ENCODE assay signal across 8 cellular contexts in genomic region chr3:185537369-185537970, GRCh38. TPM values are rescaled to one million over a fixed set of nuclear protein-coding genes. Genes with fewer than 3 reads are reported as not detected.
DNase-seq lines count a peak whose midpoint lies in the region; ATAC-seq, FAIRE-seq and TF ChIP-seq lines count a peak whose summit lies in the region.

No MANE protein-coding gene starts in this region.

- peak; percentile 35; the same call in 1 of the 2 replicates for TF ChIP-seq POLR2A in GM12878 (IDR thresholded peaks at IDR 0.05; ENCODE audit: low read depth, low read length)

- no peak overlapping the region; the same call in 1 of the 2 replicates for H3K4me3 ChIP-seq in GM12878
- no peak overlapping the region for H3K4me3 ChIP-seq in lower lobe of right lung
- no peak overlapping the region for H3K4me3 ChIP-seq in aorta (ENCODE audit: low read length in 2 of 2)
- H3K4me3 ChIP-seq in BE2C (ENCODE audit: low read depth, low read length), result no peak overlapping the region

- SMC1A ChIA-PET in GM12878 (lab: Charles Lee; ENCODE audit: uncharacterized antibody, unreplicated experiment), result interaction anchor here (1.2 to 2.3 kb wide), 2 partner anchors 21 to 22 kb away, joined by 6 to 8 read pairs; no protein-coding TSS in a partner anchor

- whole genome bisulfite sequencing in GM12878 (ENCODE audit: insufficient coverage, insufficient replicate concordance, low lambda C conversion rate, missing lambda C conversion rate), result 1% methylated on average over 9 of the region's 9 CpGs
- 62 to 67% methylated on average over 9 of the region's 9 CpGs for WGBS in aorta, 2 donors

- H4K20me1 ChIP-seq in GM12878 (ENCODE audit: control insufficient read depth, insufficient read depth), result no peaks in the 10 kb centered on the region

- TF ChIP-seq RAD21 in GM12878 (IDR thresholded peaks at IDR 0.05; ENCODE audit: insufficient read depth, low read depth, low read length), result peak; percentile 8; the same call in 1 of the 2 replicates

- H3K27me3 ChIP-seq in GM12878 (replicated peaks in 1 of 2; ENCODE audit: control insufficient read depth in 2 of 2, insufficient read depth in 2 of 2, low read length in 1 of 2) (no peaks in the 10 kb centered on the region), lower lobe of right lung (ENCODE audit: low read depth) (no peaks in the 10 kb centered on the region), aorta (ENCODE audit: control insufficient read depth in 1 of 2, insufficient read depth in 2 of 2, low read length in 1 of 2) (no peaks in the 10 kb centered on the region), BE2C (no peaks in the 10 kb centered on the region)

- H3K9me3 ChIP-seq in GM12878 (replicated peaks; ENCODE audit: control insufficient read depth, insufficient read depth, low read length) (no peaks in the 10 kb centered on the region), lower lobe of right lung (no peaks in the 10 kb centered on the region), aorta (ENCODE audit: control insufficient read depth, low read length) (no peaks in the 10 kb centered on the region), BE2C (no peaks in the 10 kb centered on the region)

- RAD21 ChIA-PET in GM12878 (lab: Charles Lee; ENCODE audit: unreplicated experiment), result interaction anchor here (0.5 to 1.7 kb wide), 3 partner anchors 10 to 237 kb away, joined by 3 to 8 read pairs (median 4); no protein-coding TSS in a partner anchor

- H3K4me1 ChIP-seq in GM12878 (ENCODE audit: control insufficient read depth, insufficient read depth, low read length) (peaks cover 12% of the 10 kb centered on the region), lower lobe of right lung (peaks cover 17% of the 10 kb centered on the region), aorta (ENCODE audit: control insufficient read depth in 1 of 2, insufficient read depth in 2 of 2, low read length in 2 of 2) (no peaks in the 10 kb centered on the region), BE2C (no peaks in the 10 kb centered on the region)

- ATAC-seq in GM18520 (IDR thresholded peaks at IDR 0.05; ENCODE audit: unreplicated experiment), result peak; percentile 97
- peak; percentile 96 for ATAC-seq in HG02943 (IDR thresholded peaks at IDR 0.05; ENCODE audit: low read depth, unreplicated experiment)
- peak; percentile 97 for ATAC-seq in GM12878
- peak; percentile 97 to 98 for ATAC-seq in lower lobe of right lung
- ATAC-seq in aorta (ENCODE audit: low FRiP score), result peak; percentile 48

- H3K4me2 ChIP-seq in GM12878 (ENCODE audit: control insufficient read depth, insufficient read depth), result peak overlapping the region; percentile 63

- FAIRE-seq in GM12878 (lab: Jason Lieb, UNC), result peak; percentile 99

- intact Hi-C loops in GM12878 (cut with micrococcal nuclease; ENCODE audit: unreplicated experiment), result no loop called here
- intact Hi-C loops in lower lobe of right lung (cut with DNase I), result no loop called here
- intact Hi-C loops in aorta (cut with DNase I), result no loop called here

- in situ Hi-C loops in GM12878 (cut with MboI), result no loop called here

- no TSS peak for BruUV-seq in GM12878 (replicated peaks; lab: Mats Ljungman, UMichigan)

- CTCF ChIA-PET in GM12878 (lab: Yijun Ruan, JAX), result interaction anchor here (0.8 to 1.2 kb wide), 2 partner anchors 12 to 38 kb away, joined by 3 to 4 read pairs; no protein-coding TSS in a partner anchor

- no peaks in the 10 kb centered on the region for H3K79me2 ChIP-seq in GM12878 (ENCODE audit: control insufficient read depth, insufficient read depth, low read length)

- POLR2A ChIA-PET in GM12878 (lab: Charles Lee), result no interaction called here

- peak in 1 of 2 experiments; percentile 68; a peak in 1 of 4 replicates for TF ChIP-seq EP300 in GM12878 (IDR thresholded peaks at IDR 0.05; ENCODE audit: borderline replicate concordance in 1 of 2, control insufficient read depth in 1 of 2, low read depth in 2 of 2, low read length in 2 of 2)

- H3K36me3 ChIP-seq in GM12878 (ENCODE audit: control insufficient read depth in 2 of 2, insufficient read depth in 2 of 2, low read length in 1 of 2) (no peaks in the 10 kb centered on the region), lower lobe of right lung (peaks cover 2% of the 10 kb centered on the region), aorta (ENCODE audit: control insufficient read depth in 1 of 2, insufficient read depth in 2 of 2, low read length in 1 of 2) (no peaks in the 10 kb centered on the region), BE2C (no peaks in the 10 kb centered on the region)

- H3K9ac ChIP-seq in GM12878 (ENCODE audit: control insufficient read depth, insufficient read depth, low read length), result peak overlapping the region; percentile 35; the same call in 1 of the 2 replicates

- H3K27ac ChIP-seq in GM12878 (ENCODE audit: control insufficient read depth, insufficient read depth) (peak overlapping the region; percentile 75), lower lobe of right lung (peak overlapping the region; percentile 77), aorta (ENCODE audit: low read depth in 1 of 2, low read length in 2 of 2) (no peak overlapping the region)

- no peak for TF ChIP-seq CTCF in GM12878 (IDR thresholded peaks at IDR 0.05 in 2 of 3, conservative IDR thresholded peaks at IDR 0.05 in 1 of 3; ENCODE audit: control insufficient read depth in 2 of 3, extremely low read depth in 1 of 3, insufficient read depth in 1 of 3, low read depth in 3 of 3, low read length in 3 of 3)
- no peak for TF ChIP-seq CTCF in lower lobe of right lung (IDR thresholded peaks at IDR 0.05)
- no peak for TF ChIP-seq CTCF in BE2C (IDR thresholded peaks at IDR 0.05; ENCODE audit: low read depth, low read length)

- H2AFZ ChIP-seq in GM12878 (ENCODE audit: control insufficient read depth, low read depth, low read length), result peak overlapping the region; percentile 55

- DNase-seq in AG20443 (ENCODE audit: low spot score) (peak; percentile 69), NOMO-1 treated with DMSO at 0.1 percent for 48 hours (lab: John Stamatoyannopoulos, UW; ENCODE audit: unreplicated experiment) (peak; percentile 100), GM12878 (ENCODE audit: low read depth, low spot score) (peak; percentile 97), lower lobe of right lung (peak; percentile 63), aorta (peak in 1 of 2 donors; percentile 62), BE2C (no peak)

RNA-seq across cellular contexts. Expression of gene LIPH, which starts 14.9 kb away (rescaled TPM):
- 10.0 and 12.6 TPM in 2 replicates for total RNA-seq in GM12878 (2013; cell fraction: nucleolus; rRNA removed)
- total RNA-seq in GM12878 (2014; rRNA removed), result 6.8 and 8.0 TPM in 2 replicates
- total RNA-seq in GM12878 (2014; rRNA removed; fragmentation: Illumina TruSeq; extraction: Trizol), result 4.9 and 5.4 TPM in 2 replicates
- 8.8 and 9.1 TPM in 2 replicates for total RNA-seq in GM12878 (2021)
- 2.0 TPM for polyA plus RNA-seq in GM12878 (2011; ENCODE audit: low read depth)
- 11.1 and 11.7 TPM in 2 replicates for polyA plus RNA-seq in GM12878 (2011; rRNA removed)
- 5.0 and 5.6 TPM in 2 replicates for polyA plus RNA-seq in GM12878 (2011; cell fraction: cytosol; rRNA removed)
- 3.1 and 3.6 TPM in 2 replicates for polyA plus RNA-seq in GM12878 (2011; cell fraction: nucleus; rRNA removed)
- 1.9 and 4.7 TPM in 2 replicates for polyA plus RNA-seq in GM12878 (2012)
- 7.8 and 11.6 TPM in 2 replicates for polyA plus RNA-seq in GM12878 (2014; fragmentation: Illumina TruSeq; extraction: Trizol)
- polyA plus RNA-seq in GM12878 (2014; fragmentation: Nextera tagmentation; extraction: Ambion mirVana), result 1 to 10 TPM; 2.2 to 4.7 TPM
- 4.2 and 5.7 TPM in 2 replicates for polyA plus RNA-seq in GM12878 (2014; rRNA removed)
- polyA plus RNA-seq in GM12878 (2016; fragmentation: Nextera tagmentation; extraction: Ambion mirVana), result 1 to 10 TPM; 5.1 TPM
- 14.4 and 16.4 TPM in 2 replicates for polyA minus RNA-seq in GM12878 (2011; rRNA and poly(A)+ RNA removed)
- 4.0 and 5.1 TPM in 2 replicates for polyA minus RNA-seq in GM12878 (2011; cell fraction: cytosol; rRNA and poly(A)+ RNA removed)
- 1.5 and 1.7 TPM in 2 replicates for polyA minus RNA-seq in GM12878 (2011; cell fraction: nucleus; rRNA and poly(A)+ RNA removed)
- total RNA-seq in lower lobe of right lung, result 29.7 TPM
- total RNA-seq in aorta, result under 1 TPM in 1 of 2 donors, not detected in 1; 0.62 TPM
- 1 to 10 TPM in 1 of 2 donors, under 1 TPM in 1; 0.77 to 3.6 TPM for polyA plus RNA-seq in aorta
- not detected for polyA plus RNA-seq in BE2C (2012; ENCODE audit: insufficient read depth, insufficient read length, low read depth)

RNA-seq across cellular contexts. Expression of gene TMEM41A, which starts 38.6 kb away (rescaled TPM):
- total RNA-seq in GM12878 (2013; cell fraction: nucleolus; rRNA removed), result 91.6 and 96.1 TPM in 2 replicates
- total RNA-seq in GM12878 (2014; rRNA removed) (23.0 and 23.3 TPM in 2 replicates), GM12878 (2014; rRNA removed; fragmentation: Illumina TruSeq; extraction: Trizol) (15.6 and 15.8 TPM in 2 replicates), GM12878 (2021) (19.9 and 21.9 TPM in 2 replicates), lower lobe of right lung (24.0 TPM), aorta (10 to 100 TPM; 13.2 to 15.6 TPM)
- polyA plus RNA-seq in GM12878 (2011; ENCODE audit: low read depth), result 14.3 TPM
- polyA plus RNA-seq in GM12878 (2011; rRNA removed) (29.2 and 32.3 TPM in 2 replicates), GM12878 (2014; fragmentation: Illumina TruSeq; extraction: Trizol) (21.6 and 24.6 TPM in 2 replicates), GM12878 (2014; fragmentation: Nextera tagmentation; extraction: Ambion mirVana) (10 to 100 TPM; 13.9 to 16.9 TPM), GM12878 (2014; rRNA removed) (18.1 and 18.5 TPM in 2 replicates), GM12878 (2016; fragmentation: Nextera tagmentation; extraction: Ambion mirVana) (10 to 100 TPM; 28.6 to 33.2 TPM), aorta (1 to 10 TPM; 5.4 to 8.8 TPM)
- 21.4 and 24.2 TPM in 2 replicates for polyA plus RNA-seq in GM12878 (2011; cell fraction: cytosol; rRNA removed)
- polyA plus RNA-seq in GM12878 (2011; cell fraction: nucleus; rRNA removed), result 27.6 and 30.3 TPM in 2 replicates
- polyA plus RNA-seq in GM12878 (2012), result 13.8 and 13.9 TPM in 2 replicates
- 34.8 and 40.2 TPM in 2 replicates for polyA minus RNA-seq in GM12878 (2011; rRNA and poly(A)+ RNA removed)
- 8.8 and 11.5 TPM in 2 replicates for polyA minus RNA-seq in GM12878 (2011; cell fraction: cytosol; rRNA and poly(A)+ RNA removed)
- 22.6 and 36.7 TPM in 2 replicates for polyA minus RNA-seq in GM12878 (2011; cell fraction: nucleus; rRNA and poly(A)+ RNA removed)
- polyA plus RNA-seq in BE2C (2012; ENCODE audit: insufficient read depth, insufficient read length, low read depth), result 23.3 TPM

RNA-seq across cellular contexts. Expression of gene SENP2, which starts 48.6 kb away (rescaled TPM):
- total RNA-seq in GM12878 (2013; cell fraction: nucleolus; rRNA removed), result 29.0 and 32.5 TPM in 2 replicates
- total RNA-seq in GM12878 (2014; rRNA removed) (18.1 and 28.2 TPM in 2 replicates), GM12878 (2014; rRNA removed; fragmentation: Illumina TruSeq; extraction: Trizol) (42.7 and 44.4 TPM in 2 replicates), GM12878 (2021) (35.4 and 36.2 TPM in 2 replicates), lower lobe of right lung (36.5 TPM), aorta (10 to 100 TPM; 36.5 to 41.6 TPM)
- 8.6 TPM for polyA plus RNA-seq in GM12878 (2011; ENCODE audit: low read depth)
- polyA plus RNA-seq in GM12878 (2011; rRNA removed) (12.1 and 17.4 TPM in 2 replicates), GM12878 (2014; fragmentation: Illumina TruSeq; extraction: Trizol) (36.0 and 42.8 TPM in 2 replicates), GM12878 (2014; fragmentation: Nextera tagmentation; extraction: Ambion mirVana) (1 to 10 TPM; 9.0 to 9.7 TPM), GM12878 (2014; rRNA removed) (18.8 and 19.7 TPM in 2 replicates), GM12878 (2016; fragmentation: Nextera tagmentation; extraction: Ambion mirVana) (10 to 100 TPM; 30.5 to 35.1 TPM), aorta (10 to 100 TPM; 13.6 to 15.4 TPM)
- 3.7 and 4.0 TPM in 2 replicates for polyA plus RNA-seq in GM12878 (2011; cell fraction: cytosol; rRNA removed)
- polyA plus RNA-seq in GM12878 (2011; cell fraction: nucleus; rRNA removed), result 5.4 and 7.2 TPM in 2 replicates
- 16.3 and 17.2 TPM in 2 replicates for polyA plus RNA-seq in GM12878 (2012)
- 6.0 and 11.0 TPM in 2 replicates for polyA minus RNA-seq in GM12878 (2011; rRNA and poly(A)+ RNA removed)
- 5.7 and 9.2 TPM in 2 replicates for polyA minus RNA-seq in GM12878 (2011; cell fraction: cytosol; rRNA and poly(A)+ RNA removed)
- polyA minus RNA-seq in GM12878 (2011; cell fraction: nucleus; rRNA and poly(A)+ RNA removed), result 2.8 and 5.5 TPM in 2 replicates
- 21.2 TPM for polyA plus RNA-seq in BE2C (2012; ENCODE audit: insufficient read depth, insufficient read length, low read depth)

Comparison
In these comparisons a context has a peak if more than half of its experiments do, and no peak if none do; other contexts are left out.
1. H3K27ac ChIP-seq: peak in GM12878 (single experiment) and lower lobe of right lung (single experiment); none in aorta (0 of 2).
2. Peak in every context shown above with its lines, with median percentiles within 50 percentile points of each other: ATAC-seq.